Comparison of ENCODE assay signal across 9 cellular contexts in the genomic region with DNA sequence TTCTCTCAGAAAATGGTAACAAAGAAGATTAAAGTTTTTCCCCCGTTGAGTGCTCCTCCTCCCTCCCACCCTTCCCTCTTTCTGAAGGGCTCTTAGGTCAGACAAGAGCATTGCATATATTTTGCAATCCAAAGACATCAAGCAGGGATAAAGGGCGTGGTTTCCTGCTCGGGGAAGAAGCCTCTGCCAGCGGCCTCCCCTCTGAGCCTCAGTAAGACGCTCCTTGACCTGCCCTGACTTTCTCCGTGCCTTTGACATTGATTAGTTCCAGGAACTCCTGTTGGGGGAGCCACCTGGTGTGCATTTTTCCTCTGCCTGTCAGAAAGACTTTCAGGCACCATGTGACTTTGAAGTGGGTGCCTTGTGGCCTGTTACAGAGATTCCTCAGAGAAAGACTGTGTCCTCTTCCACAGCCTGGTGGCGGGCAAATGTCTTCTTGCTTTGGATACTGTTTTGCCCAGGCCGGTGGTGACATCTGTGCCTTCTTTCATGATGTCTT.
A peak's percentile ranks its signal among the peaks of the same experiment; 100 is the strongest.
DNase-seq lines count a peak whose midpoint lies in the region; ATAC-seq, FAIRE-seq and TF ChIP-seq lines count a peak whose summit lies in the region.
"Had no signal": no experiment of that assay in that cellular context is flagged by ENCODE, and none has a peak within 500 bp of the region (broad histone marks: within the 10 kb centered on the region; RNA-seq: fewer than 3 reads in every experiment).

No MANE protein-coding gene starts in this region.

- no peaks in the 10 kb centered on the region for H3K79me2 ChIP-seq in keratinocyte (ENCODE audit: control insufficient read depth, insufficient read depth, low read length)

- 20 to 33% methylated on average over 5 to 8 of the region's 8 CpGs for WGBS in upper lobe of left lung, 2 donors

- H3K27me3 Mint-ChIP-seq in activated naive CD4-positive, alpha-beta T cell treated with anti-CD3 and anti-CD28 coated beads, Interleukin-2, amount 10 ng/mL, durations not matched to agents 7 days and 5 days, result no peaks in the 10 kb centered on the region

- peak; percentile 83 for DNase-seq in HCEC 1CT
- peak; percentile 17 for DNase-seq in NCI-H748 treated with DMSO at 0.1 percent for 48 hours (lab: John Stamatoyannopoulos, UW)
- peak; percentile 54 for DNase-seq in activated naive CD4-positive, alpha-beta T cell treated with anti-CD3 and anti-CD28 coated beads, Interleukin-2, amount 10 ng/mL, durations not matched to agents 7 days and 5 days
- DNase-seq in keratinocyte (ENCODE audit: low read depth, low spot score), result no peak
- DNase-seq in upper lobe of left lung, result peak in 1 of 2 donors; percentile 79
- no peak for DNase-seq in GM12891 (ENCODE audit: insufficient read length, low spot score)

- H3K36me3 ChIP-seq in keratinocyte (ENCODE audit: control insufficient read depth in 2 of 2, extremely low read depth in 1 of 2, insufficient read depth in 2 of 2, low read length in 2 of 2) (no peaks in the 10 kb centered on the region), upper lobe of left lung (no peaks in the 10 kb centered on the region)

- dilution Hi-C loops in keratinocyte (cut with MboI; ENCODE audit: extremely low pct_ligation_motif_present, low sequenced_read_pairs), result no loop called here

- peaks cover 15% of the 10 kb centered on the region for H3K9me3 Mint-ChIP-seq in activated naive CD4-positive, alpha-beta T cell treated with anti-CD3 and anti-CD28 coated beads, Interleukin-2, amount 10 ng/mL, durations not matched to agents 7 days and 5 days

- H3K9me3 ChIP-seq in keratinocyte (ENCODE audit: control insufficient read depth, low read depth, low read length) (no peaks in the 10 kb centered on the region), upper lobe of left lung (no peaks in the 10 kb centered on the region)

- H3K4me3 ChIP-seq in keratinocyte (ENCODE audit: control insufficient read depth in 2 of 3, extremely low read depth in 1 of 3, insufficient read depth in 2 of 3, low read depth in 1 of 3, low read length in 3 of 3) (no peak overlapping the region), upper lobe of left lung (peak overlapping the region in 1 of 4 donors; percentile 13)

- TF ChIP-seq POLR2A in upper lobe of left lung (IDR thresholded peaks at IDR 0.05) (no peak), GM12891 (IDR thresholded peaks at IDR 0.05; ENCODE audit: low read depth, low read length) (no peak)

- H3K27me3 ChIP-seq in keratinocyte (ENCODE audit: control insufficient read depth, extremely low read depth, insufficient read depth, low read length) (no peaks in the 10 kb centered on the region), upper lobe of left lung (no peaks in the 10 kb centered on the region)

- no peak overlapping the region for H3K9ac ChIP-seq in keratinocyte (ENCODE audit: control insufficient read depth, extremely low read depth, insufficient read depth, low read length)

- H3K27ac Mint-ChIP-seq in activated naive CD4-positive, alpha-beta T cell treated with anti-CD3 and anti-CD28 coated beads, Interleukin-2, amount 10 ng/mL, durations not matched to agents 7 days and 5 days, result peak overlapping the region; percentile 78

- H3K4me1 Mint-ChIP-seq in activated naive CD4-positive, alpha-beta T cell treated with anti-CD3 and anti-CD28 coated beads, Interleukin-2, amount 10 ng/mL, durations not matched to agents 7 days and 5 days, result peaks cover 31% of the 10 kb centered on the region

- ATAC-seq in upper lobe of left lung (ENCODE audit: low FRiP score in 2 of 2) (peak; percentile 41 to 92), HG02678 (IDR thresholded peaks at IDR 0.05; ENCODE audit: unreplicated experiment) (no peak), HG03025 (IDR thresholded peaks at IDR 0.05; ENCODE audit: low FRiP score, unreplicated experiment) (no peak)

- peaks cover 9% of the 10 kb centered on the region for H3K36me3 Mint-ChIP-seq in activated naive CD4-positive, alpha-beta T cell treated with anti-CD3 and anti-CD28 coated beads, Interleukin-2, amount 10 ng/mL, durations not matched to agents 7 days and 5 days

- CTCF ChIA-PET in activated naive CD4-positive, alpha-beta T cell treated with anti-CD3 and anti-CD28 coated beads, Interleukin-2, amount 10 ng/mL, durations not matched to agents 7 days and 5 days (lab: Charles Lee), result no interaction called here

- no peaks in the 10 kb centered on the region for H3K9me1 ChIP-seq in keratinocyte (ENCODE audit: control insufficient read depth, extremely low read depth, insufficient read depth, low read length)

- no peak overlapping the region for H3K27ac ChIP-seq in keratinocyte (ENCODE audit: control insufficient read depth, insufficient read depth, low read length)
- peak overlapping the region in 2 of 4 donors; percentile 37 to 48 for H3K27ac ChIP-seq in upper lobe of left lung

- no peak overlapping the region for H3K4me2 ChIP-seq in keratinocyte (ENCODE audit: control insufficient read depth, extremely low read depth, insufficient read depth, low read depth, low read length)

- no peaks in the 10 kb centered on the region for H4K20me1 ChIP-seq in keratinocyte (ENCODE audit: control insufficient read depth, extremely low read depth, insufficient read depth, low read length)

- TF ChIP-seq EP300 in upper lobe of left lung (IDR thresholded peaks at IDR 0.05), result peak in 1 of 4 donors; percentile 47

- peak overlapping the region; percentile 1 for H2AFZ ChIP-seq in keratinocyte (ENCODE audit: control insufficient read depth, low read length)

- H3K4me3 Mint-ChIP-seq in activated naive CD4-positive, alpha-beta T cell treated with anti-CD3 and anti-CD28 coated beads, Interleukin-2, amount 10 ng/mL, durations not matched to agents 7 days and 5 days, result no peak overlapping the region

- TF ChIP-seq CTCF in keratinocyte (optimal IDR thresholded peaks at IDR 0.05 in 1 of 3, IDR thresholded peaks at IDR 0.05 in 1 of 3, conservative IDR thresholded peaks at IDR 0.05 in 1 of 3; ENCODE audit: extremely low read depth in 1 of 3, insufficient read depth in 2 of 3, low read length in 3 of 3) (peak in 1 of 3 experiments; percentile 4), upper lobe of left lung (IDR thresholded peaks at IDR 0.05) (no peak)

- FAIRE-seq in keratinocyte (lab: Jason Lieb, UNC), result no peak
- no peak for FAIRE-seq in GM12891 (lab: Jason Lieb, UNC)
- FAIRE-seq: islet of Langerhans had no signal

- H3K4me1 ChIP-seq in keratinocyte (ENCODE audit: control insufficient read depth, extremely low read depth, insufficient read depth, low read length), result peaks cover 11% of the 10 kb centered on the region
- H3K4me1 ChIP-seq in upper lobe of left lung, result peaks cover 10 to 24% (median 14%) of the 10 kb centered on the region in 4 donors

TF ChIP-seq in GM12891, 5 proteins besides CTCF, POLR2A, EP300 and RAD21:
- TF ChIP-seq POLR2AphosphoS5 (IDR thresholded peaks at IDR 0.05; ENCODE audit: low read depth, low read length), result no peak
- no peak for TF ChIP-seq TAF1 (IDR thresholded peaks at IDR 0.05; ENCODE audit: low read depth, low read length)
- no peak for TF ChIP-seq PAX5 (IDR thresholded peaks at IDR 0.05; ENCODE audit: insufficient read depth, low read length, severe bottlenecking)
- no peak for TF ChIP-seq POU2F2 (IDR thresholded peaks at IDR 0.05; ENCODE audit: low read depth, low read length)
- TF ChIP-seq SPI1 (IDR thresholded peaks at IDR 0.05; ENCODE audit: low read depth, low read length), result no peak
TF ChIP-seq in GM12891: peak in this region for 0.

Comparison
In these comparisons a context has a peak if more than half of its experiments do, and no peak if none do; other contexts are left out.
1. DNase-seq: peak in HCEC 1CT (single experiment), NCI-H748 treated with DMSO at 0.1 percent for 48 hours (single experiment) and activated naive CD4-positive, alpha-beta T cell treated with anti-CD3 and anti-CD28 coated beads, Interleukin-2, amount 10 ng/mL, durations not matched to agents 7 days and 5 days (single experiment); none in keratinocyte (single experiment) and GM12891 (single experiment).
2. ATAC-seq: peak in upper lobe of left lung (2 of 2); none in HG02678 (single experiment) and HG03025 (single experiment).